In genomic region chr14:83535396-83535906, GRCh38 we compare ENCODE assay signal across 2 cellular contexts.
A peak's percentile ranks its signal among the peaks of the same experiment; 100 is the strongest.
TF ChIP-seq lines count a peak whose summit lies in the region.

No MANE protein-coding gene starts in this region.

TF ChIP-seq in SK-N-SH treated with all-trans-retinoic acid at 6 μM for 48 hours, 23 proteins besides CTCF, POLR2A, EP300 and RAD21 (continued from another document):
- TF ChIP-seq CREB5 (CRISPR knock-in tag; IDR thresholded peaks at IDR 0.05; ENCODE audit: low read depth) = no peak

TF ChIP-seq in H1, 55 proteins besides CTCF, POLR2A, EP300 and RAD21 (continued from another document):
- TF ChIP-seq ATF3 (IDR thresholded peaks at IDR 0.05; ENCODE audit: insufficient read depth, low read depth, low read length) (no peak), NRF1 (IDR thresholded peaks at IDR 0.05; ENCODE audit: low read depth, low read length) (no peak), TAF1 (IDR thresholded peaks at IDR 0.05; ENCODE audit: low read depth, low read length) (no peak), SRF (IDR thresholded peaks at IDR 0.05; ENCODE audit: low read depth, low read length) (no peak), ZNF274 (IDR thresholded peaks at IDR 0.05; ENCODE audit: borderline replicate concordance, extremely low read depth, low read length) (no peak), KDM5A (IDR thresholded peaks at IDR 0.05; ENCODE audit: low read length) (no peak), CEBPB (IDR thresholded peaks at IDR 0.05; ENCODE audit: low read depth, low read length) (peak; percentile 27; the same call in 1 of the 2 replicates)
